In the genomic region with DNA sequence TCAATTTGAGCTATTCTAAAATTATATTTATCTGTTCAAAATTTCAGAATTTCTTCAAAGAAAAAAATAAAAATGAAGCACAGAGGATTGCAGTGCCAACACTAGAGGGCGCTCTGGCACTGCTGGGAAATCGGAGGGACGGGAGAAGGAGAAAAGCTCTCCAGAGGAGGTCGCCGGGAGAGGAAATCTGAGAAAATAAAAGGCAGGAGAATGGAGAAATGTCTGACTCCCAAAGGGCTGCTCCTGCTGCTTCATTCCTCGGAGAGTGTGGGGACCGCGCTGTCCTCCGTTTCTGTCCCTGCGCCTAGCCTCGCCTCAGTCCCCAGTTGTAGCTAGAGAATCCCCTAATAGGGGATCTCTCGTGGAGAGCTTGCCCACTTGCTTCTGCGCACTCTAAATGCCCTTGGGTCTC, we compare ENCODE assay signal across 8 cellular contexts. TPM values are rescaled to one million over a fixed set of nuclear protein-coding genes. Genes with fewer than 3 reads are reported as not detected.
DNase-seq lines count a peak whose midpoint lies in the region; ATAC-seq, FAIRE-seq and TF ChIP-seq lines count a peak whose summit lies in the region.

No MANE protein-coding gene starts in this region.

- no peak for FAIRE-seq in RCC 7860 (lab: Jason Lieb, UNC)

- H3K4me2 ChIP-seq in osteoblast (ENCODE audit: insufficient read depth, low read length), result peak overlapping the region; percentile 83

- ATAC-seq in gastroesophageal sphincter (peak; percentile 68), GM18870 (IDR thresholded peaks at IDR 0.05; ENCODE audit: unreplicated experiment) (no peak)

- no peak overlapping the region for H3K27ac ChIP-seq in HUES6 (ENCODE audit: low read depth, low read length)
- H3K27ac ChIP-seq in gastroesophageal sphincter, result peak overlapping the region in 3 of 4 donors; percentile 59 to 83 (median 74)
- no peak overlapping the region for H3K27ac ChIP-seq in osteoblast (ENCODE audit: low read depth, low read length)
- H3K27ac ChIP-seq in tibial nerve, result no peak overlapping the region

- H3K27me3 ChIP-seq in HUES6 (ENCODE audit: control insufficient read depth, insufficient read depth, low read length) (no peaks in the 10 kb centered on the region), gastroesophageal sphincter (no peaks in the 10 kb centered on the region), osteoblast (ENCODE audit: insufficient read depth, low read length) (peaks cover 12% of the 10 kb centered on the region), tibial nerve (no peaks in the 10 kb centered on the region)

- peaks cover 15% of the 10 kb centered on the region for H3K4me1 ChIP-seq in HUES6 (ENCODE audit: control insufficient read depth, insufficient read depth, low read length)
- peaks cover 0 to 44% (median 0%) of the 10 kb centered on the region in 3 donors for H3K4me1 ChIP-seq in gastroesophageal sphincter
- H3K4me1 ChIP-seq in osteoblast (ENCODE audit: insufficient read depth, low read length), result peaks cover 25% of the 10 kb centered on the region
- H3K4me1 ChIP-seq in tibial nerve, result peaks cover 0 to 14% (median 0%) of the 10 kb centered on the region in 4 donors

- TF ChIP-seq CTCF in gastroesophageal sphincter (IDR thresholded peaks at IDR 0.05) (peak; percentile 76 to 96 (median 94)), osteoblast (IDR thresholded peaks at IDR 0.05; ENCODE audit: extremely low read depth, low read depth, low read length) (peak; percentile 99), tibial nerve (IDR thresholded peaks at IDR 0.05) (peak; percentile 74 to 95 (median 88))

- H3K4me3 ChIP-seq in HUES6 (ENCODE audit: low read depth, low read length) (peak overlapping the region; percentile 44), gastroesophageal sphincter (peak overlapping the region; percentile 38 to 41), osteoblast (ENCODE audit: insufficient read depth, low read length) (peak overlapping the region; percentile 65), tibial nerve (peak overlapping the region in 2 of 4 donors; percentile 19 to 30)

- TF ChIP-seq POLR2A in gastroesophageal sphincter (IDR thresholded peaks at IDR 0.05) (no peak), tibial nerve (IDR thresholded peaks at IDR 0.05) (no peak)

- H3K79me2 ChIP-seq in osteoblast (ENCODE audit: insufficient read depth, low read length), result no peaks in the 10 kb centered on the region

- H3K9me3 ChIP-seq in HUES6 (ENCODE audit: control insufficient read depth, insufficient read depth, low read depth, low read length), result no peaks in the 10 kb centered on the region
- no peaks in the 10 kb centered on the region for H3K9me3 ChIP-seq in gastroesophageal sphincter
- no peaks in the 10 kb centered on the region for H3K9me3 ChIP-seq in osteoblast (ENCODE audit: low read depth, low read length)
- no peaks in the 10 kb centered on the region for H3K9me3 ChIP-seq in tibial nerve

- TF ChIP-seq EP300 in gastroesophageal sphincter (IDR thresholded peaks at IDR 0.05) (no peak), tibial nerve (IDR thresholded peaks at IDR 0.05) (peak; percentile 26 to 32)

- H3K36me3 ChIP-seq in HUES6 (ENCODE audit: control insufficient read depth, insufficient read depth, low read length), result no peaks in the 10 kb centered on the region
- no peaks in the 10 kb centered on the region for H3K36me3 ChIP-seq in gastroesophageal sphincter
- H3K36me3 ChIP-seq in osteoblast (ENCODE audit: insufficient read depth, low read length), result no peaks in the 10 kb centered on the region
- no peaks in the 10 kb centered on the region for H3K36me3 ChIP-seq in tibial nerve

- DNase-seq in COLO668 (lab: John Stamatoyannopoulos, UW; ENCODE audit: unreplicated experiment), result peak; percentile 48
- peak; percentile 11 for DNase-seq in RCC 7860 (ENCODE audit: low spot score)
- DNase-seq in activated effector memory CD4-positive, alpha-beta T cell treated with Interleukin-2 at 50 U/mL for 16 hours, result peak; percentile 9
- peak; percentile 52 for DNase-seq in osteoblast (ENCODE audit: insufficient read length, low spot score, missing footprints)
- DNase-seq in tibial nerve (ENCODE audit: low spot score in 2 of 2), result peak; percentile 16 to 46

- H4K20me1 ChIP-seq in osteoblast (ENCODE audit: insufficient read depth, low read length), result no peaks in the 10 kb centered on the region

- WGBS in gastroesophageal sphincter (ENCODE audit: low coverage in 1 of 2), 2 donors, result 6 to 12% methylated on average over 3 to 12 of the region's 13 CpGs
- WGBS in tibial nerve, 2 donors, result 7 to 8% methylated on average over 13 of the region's 13 CpGs

- H2AFZ ChIP-seq in osteoblast (ENCODE audit: low read length), result peak overlapping the region; percentile 87

- H3K9ac ChIP-seq in HUES6 (ENCODE audit: low read length), result no peak overlapping the region

RNA-seq across cellular contexts. Expression of a gene that starts 40.0 kb away (rescaled TPM):
- total RNA-seq in gastroesophageal sphincter (100 to 1,000 TPM in 1 of 4 donors, 10 to 100 TPM in 3; 23.0 to 109 (median 52.6) TPM), osteoblast (33.6 and 38.4 TPM in 2 replicates), tibial nerve (10 to 100 TPM in 3 of 4 donors, 1 to 10 TPM in 1; 8.3 to 19.8 (median 15.5) TPM)

RNA-seq across cellular contexts. Expression of a gene that starts 44.4 kb away (rescaled TPM):
- total RNA-seq in gastroesophageal sphincter (1 to 10 TPM; 4.7 to 7.3 (median 6.0) TPM), osteoblast (7.2 and 9.7 TPM in 2 replicates), tibial nerve (10 to 100 TPM in 2 of 4 donors, 1 to 10 TPM in 2; 7.1 to 20.1 (median 11.8) TPM)

RNA-seq across cellular contexts. Expression of a gene that starts 44.5 kb away (rescaled TPM):
- total RNA-seq in gastroesophageal sphincter (100 to 1,000 TPM in 1 of 4 donors, 10 to 100 TPM in 3; 41.9 to 105 (median 54.8) TPM), osteoblast (8.3 and 12.1 TPM in 2 replicates), tibial nerve (10 to 100 TPM; 27.6 to 63.4 (median 48.0) TPM)

Comparison
In these comparisons a context has a peak if more than half of its experiments do, and no peak if none do; other contexts are left out.
1. H3K27ac ChIP-seq: peak in gastroesophageal sphincter (3 of 4); none in HUES6 (single experiment), osteoblast (single experiment) and tibial nerve (0 of 4).
2. Peak in every context shown above with its lines, with median percentiles within 50 percentile points of each other: DNase-seq and CTCF ChIP-seq.